In the genomic region with DNA sequence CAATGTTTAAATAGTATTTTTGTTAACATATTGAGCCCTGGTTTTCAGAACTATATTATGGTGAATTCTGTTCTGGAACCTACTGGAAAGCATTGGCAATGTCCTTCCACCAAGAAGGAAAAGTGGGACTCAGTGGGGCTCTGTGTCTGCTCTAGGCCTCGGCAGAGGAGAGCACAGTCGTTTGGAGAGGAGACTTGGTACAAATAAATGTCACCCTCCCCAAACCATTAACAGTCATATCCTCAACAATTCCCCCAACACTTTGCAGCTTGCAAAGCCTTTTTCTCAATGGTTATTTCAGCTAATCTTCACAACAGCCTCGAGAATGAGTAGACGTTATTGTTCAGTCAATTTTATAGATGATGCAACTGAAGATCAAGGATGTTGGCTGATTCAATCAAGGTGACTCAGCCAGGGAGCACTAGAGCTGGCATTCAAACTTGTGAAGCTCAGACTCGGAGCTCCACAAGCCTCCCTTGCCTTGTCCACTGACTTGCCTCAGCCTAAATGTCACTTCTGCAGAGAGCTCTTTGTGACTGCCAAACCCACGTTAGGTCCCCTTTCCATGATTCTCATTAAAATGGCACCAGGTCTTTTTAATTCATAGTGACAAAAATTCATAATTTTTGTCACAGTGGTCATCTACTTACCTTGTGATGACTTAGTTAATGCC, we compare ENCODE assay signal across 10 cellular contexts.
DNase-seq lines count a peak whose midpoint lies in the region; TF ChIP-seq lines count a peak whose summit lies in the region.
"Had no signal": no experiment of that assay in that cellular context is flagged by ENCODE, and none has a peak within 500 bp of the region (broad histone marks: within the 10 kb centered on the region; RNA-seq: fewer than 3 reads in every experiment).

No MANE protein-coding gene starts in this region.

- H3K9me2 ChIP-seq in GM23248 (ENCODE audit: insufficient read depth), result no peaks in the 10 kb centered on the region

- H3K36me3 ChIP-seq in GM23248 (ENCODE audit: low read depth) (no peaks in the 10 kb centered on the region), sigmoid colon (no peaks in the 10 kb centered on the region)

- H3K4me2 ChIP-seq in GM23248 (ENCODE audit: unreplicated experiment), result peak overlapping the region; percentile 26

- peak overlapping the region; percentile 12 for H3K27ac Mint-ChIP-seq in T-helper 1 cell treated with Interleukin-12 subunit alpha and Interleukin-12 subunit beta and Interleukin-4 antibody, amounts not matched to agents 30 μg/mL and 1 μg/mL, for 36 hours
- H3K27ac Mint-ChIP-seq: activated B cell treated with CpG ODN at 0.5 μM for 24 hours had no signal

- H3K9ac ChIP-seq in GM23248, result peak overlapping the region; percentile 54

- H3K27me3 ChIP-seq in AG04450 (ENCODE audit: control insufficient read depth, insufficient read depth, low read length) (no peaks in the 10 kb centered on the region), GM23248 (replicated peaks; ENCODE audit: insufficient read depth) (no peaks in the 10 kb centered on the region), sigmoid colon (peaks cover 0 to 6% (median 0%) of the 10 kb centered on the region in 3 donors)

- CTCF ChIA-PET in AG04450 (lab: Charles Lee), result interaction anchor here (2.4 kb wide), 1 partner anchor 105 kb away, joined by 6 read pairs; no protein-coding TSS in a partner anchor

- H3K9me3 Mint-ChIP-seq in T-helper 1 cell treated with Interleukin-12 subunit alpha and Interleukin-12 subunit beta and Interleukin-4 antibody, amounts not matched to agents 30 μg/mL and 1 μg/mL, for 36 hours, result peaks cover 7% of the 10 kb centered on the region
- H3K9me3 Mint-ChIP-seq: activated B cell treated with CpG ODN at 0.5 μM for 24 hours had no signal

- no peak for TF ChIP-seq CTCF in AG04450 (IDR thresholded peaks at IDR 0.05; ENCODE audit: low read depth, low read length)
- TF ChIP-seq CTCF in fibroblast of pulmonary artery (IDR thresholded peaks at IDR 0.05; ENCODE audit: low read length, missing control alignments), result no peak
- no peak for TF ChIP-seq CTCF in sigmoid colon (IDR thresholded peaks at IDR 0.05)

- 28 to 37% methylated on average over 6 of the region's 6 CpGs for WGBS in GM23248 (ENCODE audit: low coverage in 1 of 2, low lambda C conversion rate in 2 of 2, missing lambda C conversion rate in 2 of 2), 2 experiments
- 83 to 89% methylated on average over 6 of the region's 6 CpGs for WGBS in sigmoid colon, 2 donors

- H3K4me3 ChIP-seq in AG04450 (ENCODE audit: low read depth, low read length), result no peak overlapping the region
- H3K4me3 ChIP-seq in GM23248, result no peak overlapping the region
- no peak overlapping the region for H3K4me3 ChIP-seq in fibroblast of pulmonary artery (replicated peaks; ENCODE audit: low read depth, low read length)
- no peak overlapping the region for H3K4me3 ChIP-seq in sigmoid colon

- peak; percentile 70 for DNase-seq in AG04450 (ENCODE audit: low read depth, low spot score)
- peak; percentile 94 for DNase-seq in GM23248
- peak; percentile 86 for DNase-seq in fibroblast of pulmonary artery (ENCODE audit: low read depth)
- no peak for DNase-seq in NCI-H146 treated with DMSO at 0.1 percent for 48 hours (lab: John Stamatoyannopoulos, UW; ENCODE audit: unreplicated experiment)
- no peak for DNase-seq in NCI-H510A (lab: John Stamatoyannopoulos, UW)
- no peak for DNase-seq in sigmoid colon
- no peak for DNase-seq in activated CD4-positive, CD25-positive, alpha-beta regulatory T cell treated with anti-CD3 and anti-CD28 coated beads, Interleukin-2, amount 50 U/mL, for 72 hours
- DNase-seq: activated B cell treated with CpG ODN at 0.5 μM for 24 hours; central memory CD4-positive, alpha-beta T cell had no signal

- H3K9me3 ChIP-seq in AG04450 (ENCODE audit: control insufficient read depth, insufficient read depth, low read length), result peaks cover 2% of the 10 kb centered on the region; the same call in 1 of the 2 replicates
- no peaks in the 10 kb centered on the region for H3K9me3 ChIP-seq in GM23248 (ENCODE audit: low read depth)
- no peaks in the 10 kb centered on the region for H3K9me3 ChIP-seq in sigmoid colon

- H3K4me1 ChIP-seq in GM23248 (ENCODE audit: insufficient read depth) (peaks cover 12% of the 10 kb centered on the region), sigmoid colon (no peaks in the 10 kb centered on the region)

- TF ChIP-seq EP300 in sigmoid colon (IDR thresholded peaks at IDR 0.05), result no peak

- H3K4me1 Mint-ChIP-seq in T-helper 1 cell treated with Interleukin-12 subunit alpha and Interleukin-12 subunit beta and Interleukin-4 antibody, amounts not matched to agents 30 μg/mL and 1 μg/mL, for 36 hours (ENCODE audit: low read depth), result peaks cover 21% of the 10 kb centered on the region
- H3K4me1 Mint-ChIP-seq: activated B cell treated with CpG ODN at 0.5 μM for 24 hours had no signal

- H4K20me1 ChIP-seq in GM23248 (ENCODE audit: insufficient read depth), result no peaks in the 10 kb centered on the region

- POLR2A ChIA-PET in AG04450 (lab: Yijun Ruan, JAX), result interaction anchor here (1.0 kb wide), 1 partner anchor 43 kb away, joined by 3 read pairs; no protein-coding TSS in a partner anchor

- no peaks in the 10 kb centered on the region for H3K79me2 ChIP-seq in GM23248 (ENCODE audit: insufficient read depth)

- TF ChIP-seq POLR2A in sigmoid colon (IDR thresholded peaks at IDR 0.05), result no peak

- peaks cover 28% of the 10 kb centered on the region for H3K27me3 Mint-ChIP-seq in T-helper 1 cell treated with Interleukin-12 subunit alpha and Interleukin-12 subunit beta and Interleukin-4 antibody, amounts not matched to agents 30 μg/mL and 1 μg/mL, for 36 hours (ENCODE audit: low read depth)

- H3K36me3 Mint-ChIP-seq in T-helper 1 cell treated with Interleukin-12 subunit alpha and Interleukin-12 subunit beta and Interleukin-4 antibody, amounts not matched to agents 30 μg/mL and 1 μg/mL, for 36 hours (ENCODE audit: low read depth), result peaks cover 24% of the 10 kb centered on the region

- H3K27ac ChIP-seq in AG04450 (ENCODE audit: low read depth, low read length) (peak overlapping the region; percentile 94), GM23248 (peak overlapping the region; percentile 80), sigmoid colon (no peak overlapping the region)

- H3K4me3 Mint-ChIP-seq in T-helper 1 cell treated with Interleukin-12 subunit alpha and Interleukin-12 subunit beta and Interleukin-4 antibody, amounts not matched to agents 30 μg/mL and 1 μg/mL, for 36 hours, result no peak overlapping the region
- H3K4me3 Mint-ChIP-seq: activated B cell treated with CpG ODN at 0.5 μM for 24 hours had no signal

- intact Hi-C loops in sigmoid colon (cut with DNase I), result no loop called here

- in situ Hi-C loops in GM23248 (cut with MboI), result no loop called here

- no peaks in the 10 kb centered on the region; the same call in none of the 2 replicates for H3F3A ChIP-seq in GM23248 (ENCODE audit: insufficient read depth)

- no peak overlapping the region for H2AFZ ChIP-seq in GM23248

Comparison
In these comparisons a context has a peak if more than half of its experiments do, and no peak if none do; other contexts are left out.
1. DNase-seq: peak in AG04450 (single experiment), GM23248 (single experiment) and fibroblast of pulmonary artery (single experiment); none in NCI-H146 treated with DMSO at 0.1 percent for 48 hours (single experiment), NCI-H510A (single experiment), sigmoid colon (single experiment) and activated CD4-positive, CD25-positive, alpha-beta regulatory T cell treated with anti-CD3 and anti-CD28 coated beads, Interleukin-2, amount 50 U/mL, for 72 hours (single experiment).
2. H3K27ac ChIP-seq: peak in AG04450 (single experiment) and GM23248 (single experiment); none in sigmoid colon (0 of 4).